18 cellular contexts compared by ENCODE assay signal in genomic region chr12:52828156-52829090, GRCh38. TPM values are rescaled to one million over a fixed set of nuclear protein-coding genes. Genes with fewer than 3 reads are reported as not detected.
"Had no signal": no experiment of that assay in that cellular context is flagged by ENCODE, and none has a peak within 500 bp of the region (broad histone marks: within the 10 kb centered on the region; RNA-seq: fewer than 3 reads in every experiment).

No MANE protein-coding gene starts in this region.

- H3K4me1 Mint-ChIP-seq: brain, nephron progenitor cell had no signal

- ATAC-seq: activated CD4-positive, alpha-beta T cell treated with anti-CD3 and anti-CD28 coated beads for 36 hours; activated CD8-positive, alpha-beta T cell treated with anti-CD3 and anti-CD28 coated beads, Interleukin-2, amount 10 ng/mL, durations not matched to agents 7 days and 5 days; effector memory CD8-positive, alpha-beta T cell; psoas muscle; sciatic nerve; stimulated activated naive CD8-positive, alpha-beta T cell treated with anti-CD3 and anti-CD28 coated beads, Interleukin-15, Interleukin-2, amounts not matched to agents 100 U/mL and 50 U/mL, for 24 hours had no signal

- H3K4me3 ChIP-seq: psoas muscle had no signal

- H3K36me3 Mint-ChIP-seq: brain had no signal

- H3K9me3 Mint-ChIP-seq: activated T-helper 1 cell treated with anti-CD3 and anti-CD28 coated beads, Interleukin-12 subunit alpha, Interleukin-12 subunit beta, Interleukin-2, Interleukin-4 antibody, amounts not matched to agents 30 ng/mL and 10 ng/mL and 1 ng/mL, durations not matched to agents 14 hours and 24 hours and 36 hours; dendritic cell treated with granulocyte-macrophage colony-stimulating factor and Interleukin-4, amounts not matched to agents 40 ng/mL and 50 ng/mL, for 4 days; effector memory CD8-positive, alpha-beta T cell; nephron progenitor cell had no signal

- H3K4me3 Mint-ChIP-seq: activated CD4-positive, alpha-beta T cell treated with anti-CD3 and anti-CD28 coated beads for 36 hours; activated CD8-positive, alpha-beta T cell treated with anti-CD3 and anti-CD28 coated beads, Interleukin-2, amount 10 ng/mL, durations not matched to agents 7 days and 5 days; activated T-helper 1 cell treated with anti-CD3 and anti-CD28 coated beads, Interleukin-12 subunit alpha, Interleukin-12 subunit beta, Interleukin-2, Interleukin-4 antibody, amounts not matched to agents 30 ng/mL and 10 ng/mL and 1 ng/mL, durations not matched to agents 14 hours and 24 hours and 36 hours; brain; dendritic cell treated with granulocyte-macrophage colony-stimulating factor and Interleukin-4, amounts not matched to agents 40 ng/mL and 50 ng/mL, for 4 days; effector memory CD8-positive, alpha-beta T cell; nephron progenitor cell had no signal

- DNase-seq: activated CD4-positive, alpha-beta T cell treated with anti-CD3 and anti-CD28 coated beads for 36 hours; activated CD8-positive, alpha-beta memory T cell treated with anti-CD3 and anti-CD28 coated beads, Interleukin-2, amount 50 U/mL, for 48 hours; activated CD8-positive, alpha-beta T cell treated with anti-CD3 and anti-CD28 coated beads, Interleukin-2, amount 10 ng/mL, durations not matched to agents 7 days and 5 days; activated naive CD4-positive, alpha-beta T cell; amygdala; cerebellar nuclear complex; effector memory CD8-positive, alpha-beta T cell; nephron progenitor cell; psoas muscle; stimulated activated CD4-positive, alpha-beta T cell treated with anti-CD3 and anti-CD28 coated beads, Interleukin-2, amount 100 ng/mL, for 48 hours; stimulated activated naive CD8-positive, alpha-beta T cell treated with anti-CD3 and anti-CD28 coated beads, Interleukin-15, Interleukin-2, amounts not matched to agents 100 U/mL and 50 U/mL, for 24 hours had no signal

- H3K27ac Mint-ChIP-seq: activated CD4-positive, alpha-beta T cell treated with anti-CD3 and anti-CD28 coated beads for 36 hours; activated CD8-positive, alpha-beta T cell treated with anti-CD3 and anti-CD28 coated beads, Interleukin-2, amount 10 ng/mL, durations not matched to agents 7 days and 5 days; activated T-helper 1 cell treated with anti-CD3 and anti-CD28 coated beads, Interleukin-12 subunit alpha, Interleukin-12 subunit beta, Interleukin-2, Interleukin-4 antibody, amounts not matched to agents 30 ng/mL and 10 ng/mL and 1 ng/mL, durations not matched to agents 14 hours and 24 hours and 36 hours; brain; effector memory CD8-positive, alpha-beta T cell; nephron progenitor cell had no signal

RNA-seq across cellular contexts. Expression of gene KRT79, which starts 5.7 kb away (rescaled TPM):
- total RNA-seq: activated CD8-positive, alpha-beta T cell treated with anti-CD3 and anti-CD28 coated beads, Interleukin-2, amount 10 ng/mL, durations not matched to agents 7 days and 5 days; activated T-helper 1 cell treated with anti-CD3 and anti-CD28 coated beads, Interleukin-12 subunit alpha, Interleukin-12 subunit beta, Interleukin-2, Interleukin-4 antibody, amounts not matched to agents 30 ng/mL and 10 ng/mL and 1 ng/mL, durations not matched to agents 14 hours and 24 hours and 36 hours; osteoblast; psoas muscle; sciatic nerve; temporal lobe; ureter had no signal

RNA-seq across cellular contexts. Expression of gene KRT4, which starts 14.5 kb away (rescaled TPM):
- total RNA-seq: activated CD4-positive, alpha-beta T cell treated with anti-CD3 and anti-CD28 coated beads for 36 hours; activated CD8-positive, alpha-beta T cell treated with anti-CD3 and anti-CD28 coated beads, Interleukin-2, amount 10 ng/mL, durations not matched to agents 7 days and 5 days; activated T-helper 1 cell treated with anti-CD3 and anti-CD28 coated beads, Interleukin-12 subunit alpha, Interleukin-12 subunit beta, Interleukin-2, Interleukin-4 antibody, amounts not matched to agents 30 ng/mL and 10 ng/mL and 1 ng/mL, durations not matched to agents 14 hours and 24 hours and 36 hours; osteoblast; sciatic nerve; temporal lobe had no signal

RNA-seq across cellular contexts. Expression of gene KRT78, which starts 20.4 kb away (rescaled TPM):
- total RNA-seq: activated CD4-positive, alpha-beta T cell treated with anti-CD3 and anti-CD28 coated beads for 36 hours; activated CD8-positive, alpha-beta T cell treated with anti-CD3 and anti-CD28 coated beads, Interleukin-2, amount 10 ng/mL, durations not matched to agents 7 days and 5 days; activated T-helper 1 cell treated with anti-CD3 and anti-CD28 coated beads, Interleukin-12 subunit alpha, Interleukin-12 subunit beta, Interleukin-2, Interleukin-4 antibody, amounts not matched to agents 30 ng/mL and 10 ng/mL and 1 ng/mL, durations not matched to agents 14 hours and 24 hours and 36 hours; osteoblast; psoas muscle; sciatic nerve; temporal lobe; ureter had no signal

RNA-seq across cellular contexts. Expression of gene KRT3, which starts 32.5 kb away (rescaled TPM):
- total RNA-seq: activated CD4-positive, alpha-beta T cell treated with anti-CD3 and anti-CD28 coated beads for 36 hours; activated CD8-positive, alpha-beta T cell treated with anti-CD3 and anti-CD28 coated beads, Interleukin-2, amount 10 ng/mL, durations not matched to agents 7 days and 5 days; osteoblast; psoas muscle; sciatic nerve; temporal lobe; ureter had no signal
- polyA plus RNA-seq: psoas muscle had no signal

RNA-seq across cellular contexts. Expression of gene KRT76, which starts 51.3 kb away (rescaled TPM):
- total RNA-seq: activated CD4-positive, alpha-beta T cell treated with anti-CD3 and anti-CD28 coated beads for 36 hours; activated CD8-positive, alpha-beta T cell treated with anti-CD3 and anti-CD28 coated beads, Interleukin-2, amount 10 ng/mL, durations not matched to agents 7 days and 5 days; activated T-helper 1 cell treated with anti-CD3 and anti-CD28 coated beads, Interleukin-12 subunit alpha, Interleukin-12 subunit beta, Interleukin-2, Interleukin-4 antibody, amounts not matched to agents 30 ng/mL and 10 ng/mL and 1 ng/mL, durations not matched to agents 14 hours and 24 hours and 36 hours; osteoblast; psoas muscle; sciatic nerve; temporal lobe; ureter had no signal
- polyA plus RNA-seq: psoas muscle had no signal
